In genomic region chr13:91767681-91768080, GRCh38 we compare ENCODE assay signal across 23 cellular contexts.
A peak's percentile ranks its signal among the peaks of the same experiment; 100 is the strongest.
DNase-seq lines count a peak whose midpoint lies in the region; ATAC-seq, FAIRE-seq and TF ChIP-seq lines count a peak whose summit lies in the region.
"Had no signal": no experiment of that assay in that cellular context is flagged by ENCODE, and none has a peak within 500 bp of the region (broad histone marks: within the 10 kb centered on the region; RNA-seq: fewer than 3 reads in every experiment).

No MANE protein-coding gene starts in this region.

- TF ChIP-seq EP300 in H1 (IDR thresholded peaks at IDR 0.05; ENCODE audit: borderline replicate concordance in 1 of 2, low read depth in 2 of 2, low read length in 2 of 2) (no peak), gastroesophageal sphincter (IDR thresholded peaks at IDR 0.05) (no peak)

- no peak overlapping the region for H2AFZ ChIP-seq in H1 (ENCODE audit: low read length)

- DNase-seq in cardiac muscle cell (ENCODE audit: low read depth in 1 of 2, low spot score in 1 of 2) (peak; percentile 7 to 29), left cardiac atrium (no peak), OCI-M1 (lab: John Stamatoyannopoulos, UW) (peak; percentile 17), H1 (ENCODE audit: low read depth in 1 of 2, low spot score in 2 of 2) (no peak), skeletal muscle cell (ENCODE audit: low read depth) (peak; percentile 0), cortex of kidney (lab: John Stamatoyannopoulos, UW) (no peak)
- no peak for DNase-seq in stimulated activated CD4-positive, alpha-beta T cell treated with anti-CD3 and anti-CD28 coated beads, Interleukin-1b, Interleukin-23, amount 100 ng/mL, for 48 hours
- DNase-seq: 8988T; C1 segment of cervical spinal cord; CD8-positive, alpha-beta memory T cell; DMS53; H9; HFFc6; MV-4-11; NCI-H1105 treated with DMSO at 0.1 percent for 48 hours; NCI-H1694 treated with DMSO at 0.1 percent for 48 hours; NCI-H2081 treated with DMSO at 0.1 percent for 48 hours; NCI-H510A treated with DMSO at 0.1 percent for 48 hours; NCI-H748 treated with DMSO at 0.1 percent for 48 hours; SHP77 treated with DMSO at 0.1 percent for 48 hours had no signal

- H3K56ac ChIP-seq in H1 (replicated peaks; ENCODE audit: insufficient read length, low read depth, low read length): no peak overlapping the region

- H3K9me3 ChIP-seq in cardiac muscle cell (ENCODE audit: low read depth) (no peaks in the 10 kb centered on the region), H1 (ENCODE audit: insufficient read depth in 2 of 2, low read depth in 1 of 2, low read length in 1 of 2) (no peaks in the 10 kb centered on the region), gastroesophageal sphincter (no peaks in the 10 kb centered on the region)

- H3K79me1 ChIP-seq in H1 (ENCODE audit: low read depth, low read length): no peaks in the 10 kb centered on the region

- H2AK5ac ChIP-seq in H1 (ENCODE audit: low read depth, low read length): no peak overlapping the region

- H4K8ac ChIP-seq in H1 (ENCODE audit: extremely low read depth, insufficient read depth, low read length): no peak overlapping the region

- POLR2A ChIA-PET in H1 (lab: Charles Lee; ENCODE audit: partially characterized antibody): no interaction called here

- H3K4me2 ChIP-seq in H1 (ENCODE audit: insufficient read depth in 1 of 2, low read depth in 2 of 2, low read length in 2 of 2): no peak overlapping the region

- H3K14ac ChIP-seq in H1 (ENCODE audit: insufficient read length): no peak overlapping the region

- intact Hi-C loops in left cardiac atrium (cut with DNase I): no loop called here

- no peak overlapping the region for H3K23ac ChIP-seq in H1 (ENCODE audit: insufficient read length)

- CTCF ChIA-PET in H1 (lab: Charles Lee; ENCODE audit: partially characterized antibody): no interaction called here

- H4K20me1 ChIP-seq in H1 (replicated peaks in 1 of 2; ENCODE audit: control insufficient read depth in 1 of 2, insufficient read depth in 2 of 2, low read length in 2 of 2): no peaks in the 10 kb centered on the region

- no peak for TF ChIP-seq RAD21 in H1 (IDR thresholded peaks at IDR 0.05 in 1 of 2, conservative IDR thresholded peaks at IDR 0.05 in 1 of 2; ENCODE audit: low read depth in 2 of 2, low read length in 2 of 2)

- ATAC-seq in left cardiac atrium: no peak
- no peak for ATAC-seq in gastroesophageal sphincter

- TF ChIP-seq POLR2A in H1 (IDR thresholded peaks at IDR 0.05; ENCODE audit: control extremely low read depth in 1 of 2, low read depth in 2 of 2, low read length in 2 of 2) (no peak), gastroesophageal sphincter (IDR thresholded peaks at IDR 0.05) (no peak)

- peak; percentile 50 for FAIRE-seq in H1 (lab: Jason Lieb, UNC)

- WGBS in H1 (ENCODE audit: extremely low coverage in 1 of 2, insufficient coverage in 1 of 2, insufficient read length in 1 of 2, insufficient replicate concordance in 2 of 2, low coverage in 1 of 2, low lambda C conversion rate in 2 of 2, missing lambda C conversion rate in 1 of 2), 2 experiments: 91% methylated on average over 3 of the region's 3 CpGs; no CpG with 5 or more reads in 1 of the 2 experiments
- WGBS in gastroesophageal sphincter (ENCODE audit: low coverage in 1 of 2), 2 donors: 44 to 47% methylated on average over 3 of the region's 3 CpGs

- no peak overlapping the region for H4K91ac ChIP-seq in H1 (replicated peaks; ENCODE audit: insufficient read length, low read length)

- H3K4ac ChIP-seq in H1 (replicated peaks; ENCODE audit: insufficient read length, low read depth, low read length): no peak overlapping the region

- H3K18ac ChIP-seq in H1 (ENCODE audit: extremely low read depth, low read length): no peak overlapping the region

- H2BK5ac ChIP-seq in H1 (ENCODE audit: low read depth, low read length): no peak overlapping the region

- H3K36me3 ChIP-seq in cardiac muscle cell: no peaks in the 10 kb centered on the region
- H3K36me3 ChIP-seq in H1 (ENCODE audit: control insufficient read depth in 2 of 4, insufficient read depth in 4 of 4, low read length in 3 of 4): no peaks in the 10 kb centered on the region
- no peaks in the 10 kb centered on the region for H3K36me3 ChIP-seq in gastroesophageal sphincter

- no peak overlapping the region for H4K5ac ChIP-seq in H1 (ENCODE audit: insufficient read length, low read depth, low read length)

- H2BK20ac ChIP-seq in H1 (ENCODE audit: low read length): no peak overlapping the region

- H3K27me3 ChIP-seq in cardiac muscle cell (no peaks in the 10 kb centered on the region), H1 (replicated peaks in 1 of 4; ENCODE audit: control insufficient read depth in 3 of 4, extremely low read depth in 1 of 4, insufficient read depth in 3 of 4, low read length in 3 of 4) (no peaks in the 10 kb centered on the region), gastroesophageal sphincter (no peaks in the 10 kb centered on the region)

- H3K23me2 ChIP-seq in H1 (ENCODE audit: low read depth, low read length): no peaks in the 10 kb centered on the region

- H3K4me1 ChIP-seq in cardiac muscle cell (ENCODE audit: low read depth) (peaks cover 13% of the 10 kb centered on the region), H1 (replicated peaks in 1 of 4; ENCODE audit: control insufficient read depth in 3 of 4, insufficient read depth in 4 of 4, low read length in 3 of 4) (no peaks in the 10 kb centered on the region), gastroesophageal sphincter (no peaks in the 10 kb centered on the region)

- H3K4me3 ChIP-seq in cardiac muscle cell: no peak overlapping the region
- H3K4me3 ChIP-seq in H1 (ENCODE audit: extremely low read depth in 1 of 4, insufficient read depth in 2 of 4, low read depth in 3 of 4, low read length in 4 of 4): no peak overlapping the region
- no peak overlapping the region for H3K4me3 ChIP-seq in skeletal muscle cell (ENCODE audit: low read depth, low read length)
- H3K4me3 ChIP-seq in gastroesophageal sphincter: no peak overlapping the region
- H3K4me3 ChIP-seq: SK-N-MC had no signal

- H3K79me2 ChIP-seq in H1 (ENCODE audit: control insufficient read depth in 1 of 2, insufficient read depth in 2 of 2, low read length in 2 of 2): no peaks in the 10 kb centered on the region

- H2BK120ac ChIP-seq in H1 (replicated peaks; ENCODE audit: low read depth, low read length): no peak overlapping the region

- H2BK15ac ChIP-seq in H1 (ENCODE audit: low read length): no peak overlapping the region

- no peak overlapping the region for H2BK12ac ChIP-seq in H1 (ENCODE audit: low read depth, low read length)

- no peak overlapping the region for H3K9ac ChIP-seq in H1 (replicated peaks in 1 of 4; ENCODE audit: extremely low read depth in 1 of 4, low read depth in 3 of 4, low read length in 3 of 4)

- TF ChIP-seq CTCF in cardiac muscle cell (IDR thresholded peaks at IDR 0.05; ENCODE audit: low read depth, low read length): no peak
- no peak for TF ChIP-seq CTCF in H1 (IDR thresholded peaks at IDR 0.05; ENCODE audit: control extremely low read depth in 1 of 3, insufficient read depth in 1 of 3, low read depth in 1 of 3, low read length in 3 of 3)
- no peak for TF ChIP-seq CTCF in gastroesophageal sphincter (IDR thresholded peaks at IDR 0.05)

- H3K27ac ChIP-seq in cardiac muscle cell (no peak overlapping the region), H1 (ENCODE audit: low read depth, low read length) (no peak overlapping the region), gastroesophageal sphincter (no peak overlapping the region)
- H3K27ac ChIP-seq: RWPE1, SK-N-MC had no signal

TF ChIP-seq in H1, 55 proteins besides CTCF, POLR2A, EP300 and RAD21:
- TF ChIP-seq SP1 (IDR thresholded peaks at IDR 0.05; ENCODE audit: low read depth, low read length) (no peak), BACH1 (IDR thresholded peaks at IDR 0.05; ENCODE audit: low read length) (no peak), SIRT6 (IDR thresholded peaks at IDR 0.05; ENCODE audit: low read length) (no peak), USF2 (IDR thresholded peaks at IDR 0.05; ENCODE audit: low read length) (no peak), RNF2 (IDR thresholded peaks at IDR 0.05; ENCODE audit: borderline replicate concordance, low read depth, low read length, missing control alignments, poor library complexity, severe bottlenecking) (no peak)
TF ChIP-seq in H1: peak in this region for 0.

Comparison
In these comparisons a context has a peak if more than half of its experiments do, and no peak if none do; other contexts are left out.
1. DNase-seq: peak in cardiac muscle cell (2 of 2), OCI-M1 (single experiment) and skeletal muscle cell (single experiment); none in left cardiac atrium (single experiment), H1 (0 of 2), stimulated activated CD4-positive, alpha-beta T cell treated with anti-CD3 and anti-CD28 coated beads, Interleukin-1b, Interleukin-23, amount 100 ng/mL, for 48 hours (single experiment) and cortex of kidney (single experiment).